8 cellular contexts compared by ENCODE assay signal in genomic region chr3:51670711-51671089, GRCh38. TPM values are rescaled to one million over a fixed set of nuclear protein-coding genes. Genes with fewer than 3 reads are reported as not detected.
A peak's percentile ranks its signal among the peaks of the same experiment; 100 is the strongest.
DNase-seq lines count a peak whose midpoint lies in the region; ATAC-seq and TF ChIP-seq lines count a peak whose summit lies in the region.

No MANE protein-coding gene starts in this region.

- H3K4me1 ChIP-seq in CD8-positive, alpha-beta T cell (ENCODE audit: insufficient read depth, low read length): peaks cover 54% of the 10 kb centered on the region
- H3K4me1 ChIP-seq in GM23338 (ENCODE audit: insufficient read depth) (peaks cover 15% of the 10 kb centered on the region), hepatocyte (ENCODE audit: insufficient read depth) (peaks cover 13% of the 10 kb centered on the region), stomach smooth muscle (ENCODE audit: control insufficient read depth, insufficient read depth, low read length) (peaks cover 39% of the 10 kb centered on the region)

- no peaks in the 10 kb centered on the region for H3K27me3 Mint-ChIP-seq in CD8-positive, alpha-beta T cell (ENCODE audit: low read depth)
- H3K27me3 Mint-ChIP-seq in GM23338 (ENCODE audit: insufficient read depth, low read depth, poor library complexity): peaks cover 22% of the 10 kb centered on the region

- H3K4me2 ChIP-seq in GM23338: peak overlapping the region; percentile 89
- peak overlapping the region; percentile 77 for H3K4me2 ChIP-seq in SU-DHL-6 (ENCODE audit: low read depth, low read length, poor library complexity, severe bottlenecking)
- H3K4me2 ChIP-seq in hepatocyte: peak overlapping the region; percentile 94

- peak overlapping the region; percentile 89 for H3K4me3 Mint-ChIP-seq in CD8-positive, alpha-beta T cell
- H3K4me3 Mint-ChIP-seq in GM23338: peak overlapping the region; percentile 80

- WGBS in hepatocyte (ENCODE audit: low lambda C conversion rate, missing lambda C conversion rate): 32% methylated on average over 11 of the region's 14 CpGs

- H3K9me3 Mint-ChIP-seq in CD8-positive, alpha-beta T cell: no peaks in the 10 kb centered on the region
- no peaks in the 10 kb centered on the region; the same call in 2 of the 3 replicates for H3K9me3 Mint-ChIP-seq in GM23338

- H4K20me1 ChIP-seq in GM23338 (replicated peaks; ENCODE audit: insufficient read depth) (no peaks in the 10 kb centered on the region), SU-DHL-6 (ENCODE audit: low read depth, low read length) (no peaks in the 10 kb centered on the region), hepatocyte (ENCODE audit: insufficient read depth, poor library complexity, severe bottlenecking) (no peaks in the 10 kb centered on the region)

- H3K9me2 ChIP-seq in GM23338 (ENCODE audit: insufficient read depth) (no peaks in the 10 kb centered on the region), SU-DHL-6 (replicated peaks; ENCODE audit: insufficient read depth, low read length) (no peaks in the 10 kb centered on the region), hepatocyte (replicated peaks; ENCODE audit: insufficient read depth) (no peaks in the 10 kb centered on the region)

- no peak for ATAC-seq in CD8-positive, alpha-beta T cell
- peak; percentile 10 for ATAC-seq in GM23338

- no peaks in the 10 kb centered on the region for H3K9me3 ChIP-seq in CD8-positive, alpha-beta T cell (ENCODE audit: low read length)
- H3K9me3 ChIP-seq in SU-DHL-6 (ENCODE audit: insufficient read depth, low read length) (no peaks in the 10 kb centered on the region), hepatocyte (ENCODE audit: low read depth) (no peaks in the 10 kb centered on the region), stomach smooth muscle (ENCODE audit: control insufficient read depth in 2 of 2, low read length in 2 of 2) (no peaks in the 10 kb centered on the region)

- no peaks in the 10 kb centered on the region for H3K27me3 ChIP-seq in CD8-positive, alpha-beta T cell (ENCODE audit: insufficient read depth, low read length)
- H3K27me3 ChIP-seq in GM23338 (ENCODE audit: insufficient read depth) (no peaks in the 10 kb centered on the region), SU-DHL-6 (ENCODE audit: low read length) (no peaks in the 10 kb centered on the region), hepatocyte (no peaks in the 10 kb centered on the region), stomach smooth muscle (ENCODE audit: control insufficient read depth in 1 of 2, insufficient read depth in 2 of 2, low read length in 2 of 2) (no peaks in the 10 kb centered on the region)

- H3F3A ChIP-seq in GM23338 (replicated peaks; ENCODE audit: low read depth) (peaks cover 13% of the 10 kb centered on the region; the same call in 1 of the 2 replicates), SU-DHL-6 (ENCODE audit: insufficient read depth) (peaks cover 19% of the 10 kb centered on the region)

- H2AFZ ChIP-seq in GM23338 (no peak overlapping the region; the same call in 1 of the 2 replicates), SU-DHL-6 (ENCODE audit: low read depth, low read length, severe bottlenecking) (peak overlapping the region; percentile 32), hepatocyte (no peak overlapping the region)

- TF ChIP-seq CTCF in CD8-positive, alpha-beta T cell (IDR thresholded peaks at IDR 0.05): no peak
- TF ChIP-seq CTCF in GM23338 (conservative IDR thresholded peaks at IDR 0.05; ENCODE audit: low read depth in 2 of 2) (no peak), SU-DHL-6 (IDR thresholded peaks at IDR 0.05; ENCODE audit: insufficient read depth, low read length, poor library complexity, severe bottlenecking) (no peak), hepatocyte (IDR thresholded peaks at IDR 0.05; ENCODE audit: poor library complexity) (no peak)

- H3K36me3 ChIP-seq in CD8-positive, alpha-beta T cell (ENCODE audit: insufficient read depth, low read length): peaks cover 6% of the 10 kb centered on the region
- H3K36me3 ChIP-seq in GM23338 (ENCODE audit: insufficient read depth) (no peaks in the 10 kb centered on the region), SU-DHL-6 (ENCODE audit: low read length) (no peaks in the 10 kb centered on the region), hepatocyte (replicated peaks; ENCODE audit: insufficient read depth, low read depth) (no peaks in the 10 kb centered on the region), stomach smooth muscle (ENCODE audit: control insufficient read depth in 2 of 2, insufficient read depth in 2 of 2, low read length in 2 of 2) (peaks cover 3 to 12% of the 10 kb centered on the region in 2 donors)

- H3K79me2 ChIP-seq in GM23338 (replicated peaks; ENCODE audit: insufficient read depth) (no peaks in the 10 kb centered on the region), SU-DHL-6 (ENCODE audit: insufficient read depth, low read length) (no peaks in the 10 kb centered on the region), hepatocyte (peaks cover 20% of the 10 kb centered on the region)

- peak overlapping the region; percentile 67 for H3K27ac ChIP-seq in CD8-positive, alpha-beta T cell (ENCODE audit: low read depth, low read length)
- H3K27ac ChIP-seq in GM23338 (ENCODE audit: low read depth): no peak overlapping the region
- peak overlapping the region; percentile 82; the same call in 1 of the 2 replicates for H3K27ac ChIP-seq in SU-DHL-6 (ENCODE audit: low read depth, low read length)
- H3K27ac ChIP-seq in hepatocyte: peak overlapping the region; percentile 42
- H3K27ac ChIP-seq in stomach smooth muscle (ENCODE audit: low read length): peak overlapping the region; percentile 74

- peak overlapping the region; percentile 90 for H3K9ac ChIP-seq in SU-DHL-6 (ENCODE audit: low read length)
- H3K9ac ChIP-seq in stomach smooth muscle (ENCODE audit: low read length in 2 of 2): peak overlapping the region; percentile 34 to 55

- no peak for DNase-seq in CD8-positive, alpha-beta T cell
- DNase-seq in GM23338 (ENCODE audit: low spot score) (no peak), hepatocyte (ENCODE audit: low spot score) (no peak), globus pallidus (ENCODE audit: low spot score) (no peak), NCI-H2081 treated with DMSO at 0.1 percent for 48 hours (lab: John Stamatoyannopoulos, UW) (no peak), HPDE6-E6E7 (ENCODE audit: extremely low spot score) (no peak)

- POLR2A ChIA-PET in CD8-positive, alpha-beta T cell (lab: Charles Lee): interaction anchor here (0.6 to 5.4 kb wide), 4 partner anchors 11 to 171 kb away, joined by 4 to 47 read pairs (median 19); partner anchors contain the start of gene DCAF1

- peak overlapping the region; percentile 95 for H3K4me3 ChIP-seq in CD8-positive, alpha-beta T cell (ENCODE audit: low read depth, low read length)
- H3K4me3 ChIP-seq in GM23338: peak overlapping the region; percentile 85
- H3K4me3 ChIP-seq in SU-DHL-6 (ENCODE audit: insufficient read depth, low read length, poor library complexity, severe bottlenecking): peak overlapping the region; percentile 65
- peak overlapping the region; percentile 84 for H3K4me3 ChIP-seq in hepatocyte
- H3K4me3 ChIP-seq in stomach smooth muscle (ENCODE audit: low read length in 2 of 2): peak overlapping the region; percentile 84 to 91

- peak overlapping the region; percentile 88 for H3K27ac Mint-ChIP-seq in CD8-positive, alpha-beta T cell
- H3K27ac Mint-ChIP-seq in GM23338: no peak overlapping the region

- intact Hi-C loops in CD8-positive, alpha-beta T cell (cut with DNase I, micrococcal nuclease): loop anchor here (1.0 to 10.0 kb wide), 11 partner anchors 12 to 1306 kb away; partner anchors contain the start of genes RBM15B (in 2 of the 2), CACNA2D2 (in 1 of the 2), DCAF1 (in 1 of the 2) and MANF (in 1 of the 2)

- H3K4me1 Mint-ChIP-seq in CD8-positive, alpha-beta T cell (ENCODE audit: low read depth): peaks cover 60% of the 10 kb centered on the region
- H3K4me1 Mint-ChIP-seq in GM23338: peaks cover 36% of the 10 kb centered on the region

- peaks cover 17% of the 10 kb centered on the region for H3K36me3 Mint-ChIP-seq in CD8-positive, alpha-beta T cell
- H3K36me3 Mint-ChIP-seq in GM23338 (ENCODE audit: low read depth): no peaks in the 10 kb centered on the region; the same call in 2 of the 3 replicates

- CTCF ChIA-PET in CD8-positive, alpha-beta T cell (lab: Charles Lee): interaction anchor here (0.6 to 8.0 kb wide), 11 partner anchors 10 to 281 kb away, joined by 3 to 163 read pairs (median 6); partner anchors contain the start of gene DCAF1

TF ChIP-seq in GM23338, 12 proteins besides CTCF, POLR2A, EP300 and RAD21 (continues in another document):
- TF ChIP-seq CREB1 (CRISPR knock-in tag; IDR thresholded peaks at IDR 0.05; ENCODE audit: low read depth) (no peak), STAT1 (IDR thresholded peaks at IDR 0.05; ENCODE audit: unreplicated experiment) (no peak), POLR2AphosphoS5 (IDR thresholded peaks at IDR 0.05; ENCODE audit: low read depth) (no peak), EZH2phosphoT487 (IDR thresholded peaks at IDR 0.05; ENCODE audit: unreplicated experiment) (no peak), ZNF331 (CRISPR knock-in tag; IDR thresholded peaks at IDR 0.05; ENCODE audit: low read depth) (no peak)
- TF ChIP-seq, protein P1, sequence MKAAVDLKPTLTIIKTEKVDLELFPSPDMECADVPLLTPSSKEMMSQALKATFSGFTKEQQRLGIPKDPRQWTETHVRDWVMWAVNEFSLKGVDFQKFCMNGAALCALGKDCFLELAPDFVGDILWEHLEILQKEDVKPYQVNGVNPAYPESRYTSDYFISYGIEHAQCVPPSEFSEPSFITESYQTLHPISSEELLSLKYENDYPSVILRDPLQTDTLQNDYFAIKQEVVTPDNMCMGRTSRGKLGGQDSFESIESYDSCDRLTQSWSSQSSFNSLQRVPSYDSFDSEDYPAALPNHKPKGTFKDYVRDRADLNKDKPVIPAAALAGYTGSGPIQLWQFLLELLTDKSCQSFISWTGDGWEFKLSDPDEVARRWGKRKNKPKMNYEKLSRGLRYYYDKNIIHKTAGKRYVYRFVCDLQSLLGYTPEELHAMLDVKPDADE (IDR thresholded peaks at IDR 0.05): no peak

RNA-seq across cellular contexts. Expression of gene TEX264, which starts 0.4 kb away (rescaled TPM):
- 10 to 100 TPM; 18.7 to 21.0 TPM for total RNA-seq in CD8-positive, alpha-beta T cell
- 10.5 and 13.3 TPM in 2 replicates for total RNA-seq in GM23338 (2014; rRNA removed; shearing (Covaris generic))
- 9.7 and 10.0 TPM in 2 replicates for polyA plus RNA-seq in GM23338 (2016; fragmentation: Nextera tagmentation; extraction: Ambion mirVana)
- 57.4 and 59.6 TPM in 2 replicates for total RNA-seq in hepatocyte
- 98.7 and 103 TPM in 2 replicates for polyA plus RNA-seq in hepatocyte

RNA-seq across cellular contexts. Expression of gene GRM2, which starts 36.2 kb away (rescaled TPM):
- total RNA-seq in CD8-positive, alpha-beta T cell: 1 to 10 TPM; 3.9 to 5.4 TPM
- 5.1 and 5.2 TPM in 2 replicates for total RNA-seq in GM23338 (2014; rRNA removed; shearing (Covaris generic))
- polyA plus RNA-seq in GM23338 (2016; fragmentation: Nextera tagmentation; extraction: Ambion mirVana) (2.1 and 3.1 TPM in 2 replicates), hepatocyte (0.10 TPM in 1 of 2 replicates, not detected in the other)
- 0.27 TPM in 1 of 2 replicates, not detected in the other for total RNA-seq in hepatocyte
